6 cellular contexts compared by ENCODE assay signal in genomic region chr15:40872791-40873526, GRCh38. TPM values are rescaled to one million over a fixed set of nuclear protein-coding genes. Genes with fewer than 3 reads are reported as not detected.
DNase-seq lines count a peak whose midpoint lies in the region; ATAC-seq and TF ChIP-seq lines count a peak whose summit lies in the region.

No MANE protein-coding gene starts in this region.

- H3K9me3 Mint-ChIP-seq in CD8-positive, alpha-beta memory T cell = no peaks in the 10 kb centered on the region

- TF ChIP-seq CTCF in RWPE1 (conservative IDR thresholded peaks at IDR 0.05; ENCODE audit: low read depth) (no peak), lower lobe of right lung (IDR thresholded peaks at IDR 0.05) (no peak)

- H3K36me3 ChIP-seq in CD8-positive, alpha-beta memory T cell (ENCODE audit: insufficient read depth, low read length) = no peaks in the 10 kb centered on the region
- H3K36me3 ChIP-seq in lower lobe of right lung = no peaks in the 10 kb centered on the region

- H3K27me3 Mint-ChIP-seq in CD8-positive, alpha-beta memory T cell = peaks cover 8 to 9% of the 10 kb centered on the region in 2 donors

- DNase-seq in CD8-positive, alpha-beta memory T cell = no peak
- DNase-seq in RWPE1 (ENCODE audit: low spot score) (no peak), lower lobe of right lung (no peak), NCI-H774 (lab: John Stamatoyannopoulos, UW) (no peak)
- no peak for DNase-seq in effector CD8-positive, alpha-beta T cell (lab: John Stamatoyannopoulos, UW)

- CTCF ChIA-PET in CD8-positive, alpha-beta memory T cell (lab: Charles Lee) = interaction anchor here (0.6 to 5.7 kb wide), 5 partner anchors 16 to 733 kb away, joined by 3 to 29 read pairs (median 6); partner anchors contain the start of genes SPINT1 and VPS18
- CTCF ChIA-PET in RWPE1 (lab: Yijun Ruan, JAX) = interaction anchor here (0.6 to 10.4 kb wide), 12 partner anchors 9 to 81 kb away, joined by 3 to 107 read pairs (median 8); partner anchors contain the start of genes SPINT1 and VPS18

- intact Hi-C loops in lower lobe of right lung (cut with DNase I) = no loop called here

- no peak overlapping the region for H3K27ac Mint-ChIP-seq in CD8-positive, alpha-beta memory T cell

- H3K9me3 ChIP-seq in CD8-positive, alpha-beta memory T cell (ENCODE audit: low read length) = no peaks in the 10 kb centered on the region
- H3K9me3 ChIP-seq in lower lobe of right lung = no peaks in the 10 kb centered on the region

- H3K27me3 ChIP-seq in CD8-positive, alpha-beta memory T cell (ENCODE audit: insufficient read depth, low read length, poor library complexity, severe bottlenecking) = peaks cover 5% of the 10 kb centered on the region
- H3K27me3 ChIP-seq in lower lobe of right lung (ENCODE audit: low read depth) = peaks cover 4% of the 10 kb centered on the region

- H3K4me3 Mint-ChIP-seq in CD8-positive, alpha-beta memory T cell = peak overlapping the region in 6 of 7 donors; percentile 62 to 85 (median 73)

- ATAC-seq in lower lobe of right lung = no peak
- no peak for ATAC-seq in GM18873 (IDR thresholded peaks at IDR 0.05; ENCODE audit: low FRiP score, unreplicated experiment)

- no peaks in the 10 kb centered on the region for H3K36me3 Mint-ChIP-seq in CD8-positive, alpha-beta memory T cell

- peaks cover 5 to 7% (median 5%) of the 10 kb centered on the region in 3 donors for H3K4me1 Mint-ChIP-seq in CD8-positive, alpha-beta memory T cell

- peaks cover 3% of the 10 kb centered on the region for H3K4me1 ChIP-seq in CD8-positive, alpha-beta memory T cell (ENCODE audit: insufficient read depth, low read length)
- peaks cover 15% of the 10 kb centered on the region for H3K4me1 ChIP-seq in lower lobe of right lung

- peak overlapping the region; percentile 65 for H3K4me3 ChIP-seq in CD8-positive, alpha-beta memory T cell (ENCODE audit: low read length)
- H3K4me3 ChIP-seq in lower lobe of right lung = peak overlapping the region; percentile 65

- no peak overlapping the region for H3K27ac ChIP-seq in CD8-positive, alpha-beta memory T cell (ENCODE audit: low read depth, low read length)
- H3K27ac ChIP-seq in RWPE1 (peak overlapping the region; percentile 16), lower lobe of right lung (no peak overlapping the region)

- POLR2A ChIA-PET in CD8-positive, alpha-beta memory T cell (lab: Charles Lee) = interaction anchor here (1.0 kb wide), 1 partner anchor 21 kb away, joined by 4 read pairs; no protein-coding TSS in a partner anchor
- POLR2A ChIA-PET in RWPE1 (lab: Yijun Ruan, JAX; ENCODE audit: low non-redundant PET) = interaction anchor here (0.6 to 2.1 kb wide), 2 partner anchors 14 to 21 kb away, joined by 3 to 7 read pairs; partner anchors contain the start of gene VPS18

RNA-seq across cellular contexts. Expression of gene RHOV, which starts 1.1 kb away (rescaled TPM):
- total RNA-seq in CD8-positive, alpha-beta memory T cell = under 1 TPM; 0.24 to 0.40 TPM
- polyA plus RNA-seq in CD8-positive, alpha-beta memory T cell = not detected
- total RNA-seq in lower lobe of right lung = 1.5 TPM

RNA-seq across cellular contexts. Expression of gene VPS18, which starts 21.3 kb away (rescaled TPM):
- 10 to 100 TPM; 17.2 to 17.8 TPM for total RNA-seq in CD8-positive, alpha-beta memory T cell
- 23.0 TPM for polyA plus RNA-seq in CD8-positive, alpha-beta memory T cell
- total RNA-seq in lower lobe of right lung = 24.0 TPM

RNA-seq across cellular contexts. Expression of gene SPINT1, which starts 29.1 kb away (rescaled TPM):
- total RNA-seq in CD8-positive, alpha-beta memory T cell = 1 to 10 TPM; 6.7 to 7.6 TPM
- polyA plus RNA-seq in CD8-positive, alpha-beta memory T cell = 3.1 TPM
- total RNA-seq in lower lobe of right lung = 76.5 TPM

RNA-seq across cellular contexts. Expression of gene PPP1R14D, which starts 44.5 kb away (rescaled TPM):
- total RNA-seq in CD8-positive, alpha-beta memory T cell = not detected
- polyA plus RNA-seq in CD8-positive, alpha-beta memory T cell = not detected
- 0.53 TPM for total RNA-seq in lower lobe of right lung

RNA-seq across cellular contexts. Expression of gene DLL4, which starts 56.2 kb away (rescaled TPM):
- total RNA-seq in CD8-positive, alpha-beta memory T cell = not detected
- polyA plus RNA-seq in CD8-positive, alpha-beta memory T cell = not detected
- total RNA-seq in lower lobe of right lung = 21.3 TPM
